ENCODE assay signal across 7 cellular contexts in genomic region chr17:5486206-5487124, GRCh38. TPM values are rescaled to one million over a fixed set of nuclear protein-coding genes. Genes with fewer than 3 reads are reported as not detected.
DNase-seq lines count a peak whose midpoint lies in the region; ATAC-seq, FAIRE-seq and TF ChIP-seq lines count a peak whose summit lies in the region.

TSS of gene MIS12 (plus strand) at chr17:5486566. CDS start at chr17:5488863, 2,297 bp downstream.

- TF ChIP-seq EP300 in sigmoid colon (IDR thresholded peaks at IDR 0.05) = peak in 2 of 4 donors; percentile 6 to 37

- no peaks in the 10 kb centered on the region for H3K27me3 ChIP-seq in body of pancreas
- no peaks in the 10 kb centered on the region for H3K27me3 ChIP-seq in sigmoid colon

- TF ChIP-seq POLR2A in body of pancreas (IDR thresholded peaks at IDR 0.05) (peak; percentile 73 to 91 (median 86)), sigmoid colon (IDR thresholded peaks at IDR 0.05) (peak; percentile 46 to 69)

- H3K27ac ChIP-seq in body of pancreas = peak within 1 kb of the TSS; percentile 97 to 100 (median 99)
- H3K27ac ChIP-seq in sigmoid colon = peak within 1 kb of the TSS; percentile 90 to 99 (median 94)

- ATAC-seq in GM18520 (IDR thresholded peaks at IDR 0.05; ENCODE audit: unreplicated experiment) (peak; percentile 78), HG03064 (IDR thresholded peaks at IDR 0.05; ENCODE audit: low read depth, unreplicated experiment) (peak; percentile 70), body of pancreas (peak; percentile 97)

- H3K9me3 ChIP-seq in body of pancreas (no peaks in the 10 kb centered on the region), sigmoid colon (no peaks in the 10 kb centered on the region)

- peaks cover 0 to 14% of the 10 kb centered on the region in 2 donors for H3K36me3 ChIP-seq in body of pancreas (replicated peaks in 1 of 2; ENCODE audit: insufficient read depth in 1 of 2, low read depth in 2 of 2)
- peaks cover 0 to 51% (median 21%) of the 10 kb centered on the region in 4 donors for H3K36me3 ChIP-seq in sigmoid colon

- FAIRE-seq in TTC549 (lab: Jason Lieb, UNC) = peak; percentile 56

- H3K4me3 ChIP-seq in body of pancreas = peak within 1 kb of the TSS; percentile 78 to 92
- peak within 1 kb of the TSS; percentile 75 to 92 (median 84) for H3K4me3 ChIP-seq in sigmoid colon

- intact Hi-C loops in body of pancreas (cut with DNase I) (no loop called here), sigmoid colon (cut with DNase I) (loop anchor here (5.0 kb wide), 1 partner anchor 49 kb away; the partner anchor contains the start of gene C1QBP)

- DNase-seq in NCI-H2107 treated with DMSO at 0.1 percent for 48 hours (lab: John Stamatoyannopoulos, UW; ENCODE audit: unreplicated experiment) (peak; percentile 95), body of pancreas (peak; percentile 98 to 99 (median 98)), iPS DF 19.7 (ENCODE audit: low read depth, low spot score) (peak; percentile 91), sigmoid colon (peak; percentile 100)

- H3K4me1 ChIP-seq in body of pancreas (peaks cover 47% of the 10 kb centered on the region), sigmoid colon (peaks cover 0 to 33% (median 23%) of the 10 kb centered on the region in 4 donors)

- no peak for TF ChIP-seq CTCF in body of pancreas (IDR thresholded peaks at IDR 0.05)
- no peak for TF ChIP-seq CTCF in sigmoid colon (IDR thresholded peaks at IDR 0.05)

- WGBS in body of pancreas, 2 donors = 0 to 1% methylated on average over 25 to 76 of the region's 77 CpGs
- 0% methylated on average over 77 of the region's 77 CpGs for WGBS in sigmoid colon, 2 donors

RNA-seq across cellular contexts. Expression of gene MIS12, which starts in this region (rescaled TPM):
- 1 to 10 TPM; 7.9 to 8.6 TPM for total RNA-seq in body of pancreas
- 10 to 100 TPM in 3 of 4 donors, 1 to 10 TPM in 1; 6.1 to 16.6 (median 15.7) TPM for total RNA-seq in sigmoid colon
- 10 to 100 TPM in 1 of 3 donors, 1 to 10 TPM in 2; 3.6 to 12.0 (median 7.6) TPM for polyA plus RNA-seq in sigmoid colon

Comparison
In these comparisons a context has a peak if more than half of its experiments do, and no peak if none do; other contexts are left out.
1. Peak in every context shown above with its lines: DNase-seq, ATAC-seq, H3K4me3 ChIP-seq and H3K27ac ChIP-seq.